Comparison of ENCODE assay signal across 20 cellular contexts in the genomic region with DNA sequence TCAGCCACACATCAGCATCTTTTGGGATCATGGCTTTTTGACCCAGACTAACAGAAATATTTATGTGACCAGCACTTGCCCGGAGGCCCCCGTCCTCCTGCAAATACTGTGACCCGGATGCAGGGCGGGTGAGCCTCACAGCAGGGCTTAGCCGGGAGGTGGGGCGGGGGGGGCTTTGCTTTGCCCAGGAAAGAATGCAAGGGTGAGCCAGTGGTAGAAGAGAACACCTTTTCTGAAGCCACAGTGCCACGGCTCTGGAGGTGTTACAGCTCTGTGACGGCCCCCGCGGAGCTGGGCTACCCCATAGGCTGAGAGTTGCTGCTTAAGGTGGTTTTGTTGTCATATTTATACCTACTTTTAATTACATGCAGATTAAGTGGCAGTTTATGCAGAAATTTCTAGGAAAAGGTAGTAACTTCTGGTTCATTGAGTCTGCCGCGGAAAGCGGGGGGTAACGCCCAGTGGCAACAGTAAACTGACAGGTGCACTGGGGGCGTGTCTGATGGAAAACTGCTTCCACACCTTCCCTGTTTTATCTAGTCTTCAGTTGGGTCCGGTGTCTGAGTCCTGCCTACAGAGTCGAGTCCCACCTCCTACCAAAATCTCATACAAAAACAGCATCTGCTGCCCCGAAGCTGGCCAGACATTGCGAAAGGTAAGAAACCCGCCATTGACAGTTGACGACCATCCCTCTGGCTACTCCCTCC.
"Had no signal": no experiment of that assay in that cellular context is flagged by ENCODE, and none has a peak within 500 bp of the region (broad histone marks: within the 10 kb centered on the region; RNA-seq: fewer than 3 reads in every experiment).

No MANE protein-coding gene starts in this region.

- ATAC-seq: activated CD8-positive, alpha-beta T cell treated with anti-CD3 and anti-CD28 coated beads for 36 hours; lower lobe of right lung; psoas muscle; right lobe of liver; T-helper 17 cell had no signal

- H3K36me3 ChIP-seq: brain microvascular endothelial cell, esophagus squamous epithelium, lower lobe of right lung, right lobe of liver, spleen had no signal

- H3K4me1 Mint-ChIP-seq: activated B cell treated with CpG ODN at 0.5 μM for 24 hours; central memory CD8-positive, alpha-beta T cell; mesothelial cell of epicardium; T-helper 17 cell had no signal

- H3K27ac ChIP-seq: brain microvascular endothelial cell, coronary artery, esophagus squamous epithelium, lower lobe of right lung, psoas muscle, right lobe of liver, spleen had no signal

- FAIRE-seq: endothelial cell of umbilical vein had no signal

- H3K4me1 ChIP-seq: lower lobe of right lung, psoas muscle, right lobe of liver, spleen had no signal

- H3K27me3 ChIP-seq: brain microvascular endothelial cell, right lobe of liver had no signal

- H3K4me3 Mint-ChIP-seq: activated B cell treated with CpG ODN at 0.5 μM for 24 hours; activated CD8-positive, alpha-beta T cell treated with anti-CD3 and anti-CD28 coated beads for 36 hours; activated T-helper 1 cell treated with anti-CD3 and anti-CD28 coated beads, Interleukin-12 subunit alpha, Interleukin-12 subunit beta, Interleukin-2, Interleukin-4 antibody, amounts not matched to agents 30 ng/mL and 10 ng/mL and 1 ng/mL, durations not matched to agents 14 hours and 24 hours and 36 hours; central memory CD8-positive, alpha-beta T cell; mesothelial cell of epicardium; stimulated activated naive CD8-positive, alpha-beta T cell treated with anti-CD3 and anti-CD28 coated beads, Interleukin-15, Interleukin-2, amounts not matched to agents 100 ng/mL and 50 ng/mL, for 24 hours; T-helper 17 cell had no signal

- H3K27ac Mint-ChIP-seq: activated B cell treated with CpG ODN at 0.5 μM for 24 hours; activated CD8-positive, alpha-beta T cell treated with anti-CD3 and anti-CD28 coated beads for 36 hours; activated T-helper 1 cell treated with anti-CD3 and anti-CD28 coated beads, Interleukin-12 subunit alpha, Interleukin-12 subunit beta, Interleukin-2, Interleukin-4 antibody, amounts not matched to agents 30 ng/mL and 10 ng/mL and 1 ng/mL, durations not matched to agents 14 hours and 24 hours and 36 hours; mesothelial cell of epicardium; stimulated activated naive CD8-positive, alpha-beta T cell treated with anti-CD3 and anti-CD28 coated beads, Interleukin-15, Interleukin-2, amounts not matched to agents 100 ng/mL and 50 ng/mL, for 24 hours; T-helper 17 cell had no signal

- H3K9me3 ChIP-seq: esophagus squamous epithelium, lower lobe of right lung, psoas muscle, right lobe of liver, spleen had no signal

- H3K9me3 Mint-ChIP-seq: activated B cell treated with CpG ODN at 0.5 μM for 24 hours; activated CD8-positive, alpha-beta T cell treated with anti-CD3 and anti-CD28 coated beads for 36 hours; activated T-helper 1 cell treated with anti-CD3 and anti-CD28 coated beads, Interleukin-12 subunit alpha, Interleukin-12 subunit beta, Interleukin-2, Interleukin-4 antibody, amounts not matched to agents 30 ng/mL and 10 ng/mL and 1 ng/mL, durations not matched to agents 14 hours and 24 hours and 36 hours; central memory CD8-positive, alpha-beta T cell; mesothelial cell of epicardium; stimulated activated naive CD8-positive, alpha-beta T cell treated with anti-CD3 and anti-CD28 coated beads, Interleukin-15, Interleukin-2, amounts not matched to agents 100 ng/mL and 50 ng/mL, for 24 hours had no signal

- H3K4me3 ChIP-seq: coronary artery, esophagus squamous epithelium, lower lobe of right lung, psoas muscle, right lobe of liver, spleen had no signal

- H3K36me3 Mint-ChIP-seq: mesothelial cell of epicardium had no signal

- DNase-seq: activated B cell treated with CpG ODN at 0.5 μM for 24 hours; activated CD4-positive, alpha-beta T cell treated with anti-CD3 and anti-CD28 coated beads for 48 hours; activated CD8-positive, alpha-beta T cell treated with anti-CD3 and anti-CD28 coated beads for 36 hours; activated naive CD4-positive, alpha-beta T cell treated with Interleukin-2 at 50 U/mL for 16 hours; anterior cingulate cortex; brain microvascular endothelial cell; effector CD4-positive, alpha-beta T cell; esophagus squamous epithelium; glutamatergic neuron; lower lobe of right lung; psoas muscle; spleen; T-helper 17 cell had no signal
